In genomic region chr6:108134213-108134973, GRCh38 we compare ENCODE assay signal across 8 cellular contexts. TPM values are rescaled to one million over a fixed set of nuclear protein-coding genes. Genes with fewer than 3 reads are reported as not detected.
DNase-seq lines count a peak whose midpoint lies in the region; TF ChIP-seq lines count a peak whose summit lies in the region.
"Had no signal": no experiment of that assay in that cellular context is flagged by ENCODE, and none has a peak within 500 bp of the region (broad histone marks: within the 10 kb centered on the region; RNA-seq: fewer than 3 reads in every experiment).

No MANE protein-coding gene starts in this region.

- TF ChIP-seq CTCF in H9 (conservative IDR thresholded peaks at IDR 0.05) (no peak), VCaP (conservative IDR thresholded peaks at IDR 0.05) (no peak), hepatocyte (IDR thresholded peaks at IDR 0.05; ENCODE audit: poor library complexity) (no peak)

- no peak overlapping the region for H2AK5ac ChIP-seq in H9 (ENCODE audit: insufficient read length, low read length)

- H3K27ac ChIP-seq in H9 (ENCODE audit: insufficient read length, low read depth, low read length), result no peak overlapping the region
- peak overlapping the region; percentile 77 for H3K27ac ChIP-seq in VCaP
- H3K27ac ChIP-seq in hepatocyte, result peak overlapping the region; percentile 89

- peaks cover 95% of the 10 kb centered on the region for H3K27me3 Mint-ChIP-seq in H9 (ENCODE audit: low read depth)

- H3K4me3 ChIP-seq in hepatocyte (no peak overlapping the region), skeletal muscle satellite cell (ENCODE audit: low read length) (peak overlapping the region; percentile 67)

- H2BK120ac ChIP-seq in H9 (ENCODE audit: low read depth, low read length, poor library complexity, severe bottlenecking), result no peak overlapping the region

- peaks cover 19 to 21% of the 10 kb centered on the region in 2 experiments for H3K4me1 Mint-ChIP-seq in H9

- H2AFZ ChIP-seq in H9 (ENCODE audit: low read length) (no peak overlapping the region), hepatocyte (peak overlapping the region; percentile 64)

- H3K36me3 ChIP-seq in hepatocyte (replicated peaks; ENCODE audit: insufficient read depth, low read depth) (no peaks in the 10 kb centered on the region), skeletal muscle satellite cell (ENCODE audit: insufficient read depth, low read length) (no peaks in the 10 kb centered on the region)

- H2BK15ac ChIP-seq in H9 (ENCODE audit: low read depth, low read length), result no peak overlapping the region

- H3K9me3 ChIP-seq in H9 (ENCODE audit: control insufficient read depth, low read depth, low read length) (no peaks in the 10 kb centered on the region), hepatocyte (ENCODE audit: low read depth) (no peaks in the 10 kb centered on the region), skeletal muscle satellite cell (replicated peaks; ENCODE audit: low read length) (no peaks in the 10 kb centered on the region)

- no peak overlapping the region for H3K14ac ChIP-seq in H9 (ENCODE audit: insufficient read depth, low read length)

- H3K56ac ChIP-seq in H9 (ENCODE audit: insufficient read length, low read depth, low read length), result no peak overlapping the region

- no peaks in the 10 kb centered on the region for H3K79me1 ChIP-seq in H9 (ENCODE audit: insufficient read depth, low read depth, low read length, poor library complexity, severe bottlenecking)

- no peak overlapping the region for H2BK5ac ChIP-seq in H9 (ENCODE audit: insufficient read length, low read length)

- H3K23me2 ChIP-seq in H9 (ENCODE audit: insufficient read length, low read depth, low read length, poor library complexity, severe bottlenecking), result no peaks in the 10 kb centered on the region

- no peak overlapping the region for H4K91ac ChIP-seq in H9 (ENCODE audit: insufficient read length, low read depth, low read length)

- peak overlapping the region in 1 of 3 experiments; percentile 85; a peak in 2 of 7 replicates for H3K27ac Mint-ChIP-seq in H9

- peaks cover 41% of the 10 kb centered on the region for H3K27me3 ChIP-seq in H9 (ENCODE audit: insufficient read depth, low read length)
- H3K27me3 ChIP-seq in hepatocyte, result no peaks in the 10 kb centered on the region
- peaks cover 17% of the 10 kb centered on the region for H3K27me3 ChIP-seq in skeletal muscle satellite cell (ENCODE audit: control insufficient read depth, insufficient read depth, low read length)

- no peak overlapping the region for H2BK12ac ChIP-seq in H9 (ENCODE audit: insufficient read length, low read depth, low read length)

- WGBS in H9 (ENCODE audit: extremely low coverage, insufficient read length, low lambda C conversion rate), result no CpG with 5 or more reads among the region's 18 CpGs
- 17% methylated on average over 18 of the region's 18 CpGs for WGBS in hepatocyte (ENCODE audit: low lambda C conversion rate, missing lambda C conversion rate)

- DNase-seq in H9 (peak; percentile 28), hepatocyte (ENCODE audit: low spot score) (no peak), inferior parietal cortex (ENCODE audit: extremely low spot score) (no peak), NCI-H510A treated with DMSO at 0.1 percent for 48 hours (lab: John Stamatoyannopoulos, UW) (no peak), kidney glomerular epithelial cell (lab: John Stamatoyannopoulos, UW) (no peak)
- DNase-seq: NCI-H524 treated with DMSO at 0.1 percent for 48 hours had no signal

- no peak overlapping the region for H2BK20ac ChIP-seq in H9 (ENCODE audit: low read depth, low read length, poor library complexity, severe bottlenecking)

- no peak overlapping the region for H3K18ac ChIP-seq in H9 (ENCODE audit: insufficient read length, low read depth, low read length)

- H3K9ac ChIP-seq in H9 (ENCODE audit: extremely low read depth, insufficient read length, low read length) (no peak overlapping the region), skeletal muscle satellite cell (ENCODE audit: low read depth, low read length) (peak overlapping the region; percentile 39)

- peak overlapping the region; percentile 41 to 79 for H3K4me3 Mint-ChIP-seq in H9

- H3K9me2 ChIP-seq in hepatocyte (replicated peaks; ENCODE audit: insufficient read depth), result no peaks in the 10 kb centered on the region

- H4K20me1 ChIP-seq in H9 (ENCODE audit: control insufficient read depth, insufficient read depth, insufficient read length), result no peaks in the 10 kb centered on the region
- H4K20me1 ChIP-seq in hepatocyte (ENCODE audit: insufficient read depth, poor library complexity, severe bottlenecking), result no peaks in the 10 kb centered on the region

- H3K23ac ChIP-seq in H9 (ENCODE audit: insufficient read length, low read depth, low read length), result no peak overlapping the region

- no peak overlapping the region for H3T11ph ChIP-seq in H9 (ENCODE audit: low read length)

- H3K4me2 ChIP-seq in H9 (ENCODE audit: insufficient read depth, insufficient read length, low read length) (peak overlapping the region; percentile 33), hepatocyte (peak overlapping the region; percentile 86), skeletal muscle satellite cell (ENCODE audit: low read length) (peak overlapping the region; percentile 76)

- H3K4me1 ChIP-seq in H9 (ENCODE audit: insufficient read depth, low read length) (peaks cover 2% of the 10 kb centered on the region), hepatocyte (ENCODE audit: insufficient read depth) (peaks cover 19% of the 10 kb centered on the region), skeletal muscle satellite cell (ENCODE audit: control insufficient read depth, insufficient read depth, low read length) (peaks cover 7% of the 10 kb centered on the region)

- H3K79me2 ChIP-seq in H9 (ENCODE audit: insufficient read depth, low read length), result no peaks in the 10 kb centered on the region
- H3K79me2 ChIP-seq in hepatocyte, result no peaks in the 10 kb centered on the region

- no peaks in the 10 kb centered on the region for H3K36me3 Mint-ChIP-seq in H9 (ENCODE audit: insufficient read depth in 1 of 3, low read depth in 3 of 3)

- no peak overlapping the region for H4K8ac ChIP-seq in H9 (replicated peaks; ENCODE audit: insufficient read length, low read depth, low read length)

- H3K4ac ChIP-seq in H9 (ENCODE audit: low read depth, low read length), result no peak overlapping the region

- H4K5ac ChIP-seq in H9 (ENCODE audit: insufficient read length, low read depth, low read length), result no peak overlapping the region

- no peaks in the 10 kb centered on the region; a peak in 2 of 5 replicates for H3K9me3 Mint-ChIP-seq in H9

RNA-seq across cellular contexts. Expression of gene NR2E1, which starts 31.4 kb away (rescaled TPM):
- not detected in 2 replicates for total RNA-seq in H9 (2021)
- not detected in 2 replicates for total RNA-seq in hepatocyte
- polyA plus RNA-seq in hepatocyte, result not detected in 2 replicates
- total RNA-seq in skeletal muscle satellite cell (2012; rRNA removed), result not detected in 2 replicates

RNA-seq across cellular contexts. Expression of gene OSTM1, which starts 59.9 kb away (rescaled TPM):
- total RNA-seq in H9 (2021) (20.6 and 20.9 TPM in 2 replicates), hepatocyte (25.3 and 26.1 TPM in 2 replicates)
- polyA plus RNA-seq in hepatocyte, result 19.1 and 24.1 TPM in 2 replicates
- 27.1 and 45.4 TPM in 2 replicates for total RNA-seq in skeletal muscle satellite cell (2012; rRNA removed)

Comparison
In these comparisons a context has a peak if more than half of its experiments do, and no peak if none do; other contexts are left out.
1. H3K4me2 ChIP-seq: peak in every context shown above with its lines; median percentile 86 in hepatocyte; 76 in skeletal muscle satellite cell; 33 in H9.